In genomic region chr14:47211263-47211662, GRCh38 we compare ENCODE assay signal across 21 cellular contexts.
A peak's percentile ranks its signal among the peaks of the same experiment; 100 is the strongest.
DNase-seq lines count a peak whose midpoint lies in the region; ATAC-seq, FAIRE-seq and TF ChIP-seq lines count a peak whose summit lies in the region.
"Had no signal": no experiment of that assay in that cellular context is flagged by ENCODE, and none has a peak within 500 bp of the region (broad histone marks: within the 10 kb centered on the region; RNA-seq: fewer than 3 reads in every experiment).

No MANE protein-coding gene starts in this region.

- H3K27me3 ChIP-seq in SU-DHL-6 (ENCODE audit: low read length) = no peaks in the 10 kb centered on the region
- no peaks in the 10 kb centered on the region for H3K27me3 ChIP-seq in H1 (replicated peaks in 1 of 4; ENCODE audit: control insufficient read depth in 3 of 4, extremely low read depth in 1 of 4, insufficient read depth in 3 of 4, low read length in 3 of 4)
- H3K27me3 ChIP-seq in mesendoderm (ENCODE audit: insufficient read depth, low read length, poor library complexity) = no peaks in the 10 kb centered on the region
- no peaks in the 10 kb centered on the region for H3K27me3 ChIP-seq in left lung
- H3K27me3 ChIP-seq: BE2C, BLaER1 had no signal

- DNase-seq in H1 (ENCODE audit: low read depth in 1 of 2, low spot score in 2 of 2) (no peak), mesendoderm (peak; percentile 30), SKM-1 (lab: John Stamatoyannopoulos, UW; ENCODE audit: unreplicated experiment) (no peak), left lung (no peak)
- DNase-seq in effector memory CD8-positive, alpha-beta T cell = no peak
- DNase-seq: 8988T; ACHN; BE2C; C1 segment of cervical spinal cord; Caco-2; Calu3; CD4-positive, alpha-beta T cell; CD8-positive, alpha-beta T cell; DMS79 treated with DMSO at 0.1 percent for 48 hours; GDM1 had no signal

- no peak overlapping the region for H3K14ac ChIP-seq in H1 (ENCODE audit: insufficient read length)

- H3K4me1 Mint-ChIP-seq in effector memory CD8-positive, alpha-beta T cell (ENCODE audit: low read depth in 2 of 2) = no peaks in the 10 kb centered on the region

- no peak overlapping the region for H3K23ac ChIP-seq in H1 (ENCODE audit: insufficient read length)
- no peak overlapping the region for H3K23ac ChIP-seq in mesendoderm (ENCODE audit: low read length)

- H4K91ac ChIP-seq in H1 (replicated peaks; ENCODE audit: insufficient read length, low read length) = no peak overlapping the region

- H3K79me2 ChIP-seq in SU-DHL-6 (ENCODE audit: insufficient read depth, low read length) = no peaks in the 10 kb centered on the region
- no peaks in the 10 kb centered on the region for H3K79me2 ChIP-seq in H1 (ENCODE audit: control insufficient read depth in 1 of 2, insufficient read depth in 2 of 2, low read length in 2 of 2)
- no peaks in the 10 kb centered on the region for H3K79me2 ChIP-seq in mesendoderm (ENCODE audit: control insufficient read depth, insufficient read depth, low read length)

- no peak overlapping the region for H2BK5ac ChIP-seq in H1 (ENCODE audit: low read depth, low read length)
- H2BK5ac ChIP-seq in mesendoderm (ENCODE audit: low read length) = no peak overlapping the region

- no peak overlapping the region for H3K4me2 ChIP-seq in SU-DHL-6 (ENCODE audit: low read depth, low read length, poor library complexity, severe bottlenecking)
- no peak overlapping the region for H3K4me2 ChIP-seq in H1 (ENCODE audit: insufficient read depth in 1 of 2, low read depth in 2 of 2, low read length in 2 of 2)
- no peak overlapping the region for H3K4me2 ChIP-seq in mesendoderm (ENCODE audit: low read length)
- H3K4me2 ChIP-seq: BLaER1 had no signal

- H2AK5ac ChIP-seq in H1 (ENCODE audit: low read depth, low read length) (no peak overlapping the region), mesendoderm (ENCODE audit: low read length) (no peak overlapping the region)

- no peak for FAIRE-seq in H1 (lab: Jason Lieb, UNC)
- FAIRE-seq: D721Med, GM12878, GM12892, GM18507 had no signal

- H2BK120ac ChIP-seq in H1 (replicated peaks; ENCODE audit: low read depth, low read length) (no peak overlapping the region), mesendoderm (ENCODE audit: low read depth, low read length) (no peak overlapping the region)

- TF ChIP-seq POLR2A in H1 (IDR thresholded peaks at IDR 0.05; ENCODE audit: control extremely low read depth in 1 of 2, low read depth in 2 of 2, low read length in 2 of 2) = no peak

- intact Hi-C loops in left lung (cut with DNase I) = no loop called here

- CTCF ChIA-PET in H1 (lab: Charles Lee; ENCODE audit: partially characterized antibody) = interaction anchor here (0.6 kb wide), 1 partner anchor 28 kb away, joined by 3 read pairs; no protein-coding TSS in a partner anchor

- H3K36me3 ChIP-seq in SU-DHL-6 (ENCODE audit: low read length) = no peaks in the 10 kb centered on the region
- no peaks in the 10 kb centered on the region for H3K36me3 ChIP-seq in H1 (ENCODE audit: control insufficient read depth in 2 of 4, insufficient read depth in 4 of 4, low read length in 3 of 4)
- H3K36me3 ChIP-seq in mesendoderm (ENCODE audit: control insufficient read depth, insufficient read depth, low read length) = no peaks in the 10 kb centered on the region
- H3K36me3 ChIP-seq in left lung = no peaks in the 10 kb centered on the region
- H3K36me3 ChIP-seq: BE2C, BLaER1 had no signal

- no peak for ATAC-seq in effector memory CD8-positive, alpha-beta T cell (replicated peaks)
- ATAC-seq in left lung = no peak
- ATAC-seq: CD8-positive, alpha-beta T cell; GM12878 had no signal

- H3K4me3 ChIP-seq in SU-DHL-6 (ENCODE audit: insufficient read depth, low read length, poor library complexity, severe bottlenecking) (no peak overlapping the region), H1 (ENCODE audit: extremely low read depth in 1 of 4, insufficient read depth in 2 of 4, low read depth in 3 of 4, low read length in 4 of 4) (no peak overlapping the region), mesendoderm (ENCODE audit: low read length) (no peak overlapping the region), left lung (no peak overlapping the region)
- H3K4me3 ChIP-seq: BLaER1, GM12878 had no signal

- H3K4me1 ChIP-seq in H1 (replicated peaks in 1 of 4; ENCODE audit: control insufficient read depth in 3 of 4, insufficient read depth in 4 of 4, low read length in 3 of 4) (no peaks in the 10 kb centered on the region), mesendoderm (ENCODE audit: control insufficient read depth, low read depth, low read length) (no peaks in the 10 kb centered on the region), left lung (no peaks in the 10 kb centered on the region)
- H3K4me1 ChIP-seq: BE2C, BLaER1, Caco-2 had no signal

- H2AFZ ChIP-seq in SU-DHL-6 (ENCODE audit: low read depth, low read length, severe bottlenecking) = peak overlapping the region; percentile 41
- no peak overlapping the region for H2AFZ ChIP-seq in H1 (ENCODE audit: low read length)

- H3K36me3 Mint-ChIP-seq in effector memory CD8-positive, alpha-beta T cell (ENCODE audit: insufficient read depth) = no peaks in the 10 kb centered on the region
- H3K36me3 Mint-ChIP-seq: CD8-positive, alpha-beta T cell had no signal

- H4K5ac ChIP-seq in H1 (ENCODE audit: insufficient read length, low read depth, low read length) (no peak overlapping the region), mesendoderm (ENCODE audit: low read length) (no peak overlapping the region)

- TF ChIP-seq RAD21 in H1 (IDR thresholded peaks at IDR 0.05 in 1 of 2, conservative IDR thresholded peaks at IDR 0.05 in 1 of 2; ENCODE audit: low read depth in 2 of 2, low read length in 2 of 2) = no peak

- H2BK12ac ChIP-seq in H1 (ENCODE audit: low read depth, low read length) = no peak overlapping the region

- H3K9me2 ChIP-seq in SU-DHL-6 (replicated peaks; ENCODE audit: insufficient read depth, low read length) = no peaks in the 10 kb centered on the region

- H3K4me3 Mint-ChIP-seq in effector memory CD8-positive, alpha-beta T cell = no peak overlapping the region
- H3K4me3 Mint-ChIP-seq: CD4-positive, alpha-beta T cell; CD8-positive, alpha-beta T cell had no signal

- no peak overlapping the region for H4K8ac ChIP-seq in H1 (ENCODE audit: extremely low read depth, insufficient read depth, low read length)
- no peak overlapping the region for H4K8ac ChIP-seq in mesendoderm (ENCODE audit: low read depth, low read length)

- H3K18ac ChIP-seq in H1 (ENCODE audit: extremely low read depth, low read length) (no peak overlapping the region), mesendoderm (ENCODE audit: low read length) (no peak overlapping the region)

- H3K79me1 ChIP-seq in H1 (ENCODE audit: low read depth, low read length) (no peaks in the 10 kb centered on the region), mesendoderm (ENCODE audit: low read length) (no peaks in the 10 kb centered on the region)

- TF ChIP-seq CTCF in SU-DHL-6 (IDR thresholded peaks at IDR 0.05; ENCODE audit: insufficient read depth, low read length, poor library complexity, severe bottlenecking) (no peak), H1 (IDR thresholded peaks at IDR 0.05; ENCODE audit: control extremely low read depth in 1 of 3, insufficient read depth in 1 of 3, low read depth in 1 of 3, low read length in 3 of 3) (no peak), left lung (IDR thresholded peaks at IDR 0.05) (no peak)

- H2BK15ac ChIP-seq in H1 (ENCODE audit: low read length) = no peak overlapping the region
- no peak overlapping the region for H2BK15ac ChIP-seq in mesendoderm (replicated peaks; ENCODE audit: low read depth)

- no peak overlapping the region for H3K9ac ChIP-seq in SU-DHL-6 (ENCODE audit: low read length)
- H3K9ac ChIP-seq in H1 (replicated peaks in 1 of 4; ENCODE audit: extremely low read depth in 1 of 4, low read depth in 3 of 4, low read length in 3 of 4) = no peak overlapping the region
- no peak overlapping the region for H3K9ac ChIP-seq in mesendoderm (ENCODE audit: low read length)
- H3K9ac ChIP-seq: BLaER1 had no signal

- H3K27me3 Mint-ChIP-seq in effector memory CD8-positive, alpha-beta T cell = no peaks in the 10 kb centered on the region
- H3K27me3 Mint-ChIP-seq: CD4-positive, alpha-beta T cell had no signal

- 100% methylated on average over 1 of the region's 1 CpG; no CpG with 5 or more reads in 1 of the 2 experiments for WGBS in H1 (ENCODE audit: extremely low coverage in 1 of 2, insufficient coverage in 1 of 2, insufficient read length in 1 of 2, insufficient replicate concordance in 2 of 2, low coverage in 1 of 2, low lambda C conversion rate in 2 of 2, missing lambda C conversion rate in 1 of 2), 2 experiments
- WGBS in mesendoderm (ENCODE audit: extremely low coverage, insufficient coverage, low lambda C conversion rate) = no CpG with 5 or more reads among the region's 1 CpG

- no peak for TF ChIP-seq EP300 in H1 (IDR thresholded peaks at IDR 0.05; ENCODE audit: borderline replicate concordance in 1 of 2, low read depth in 2 of 2, low read length in 2 of 2)

- H3K27ac ChIP-seq in SU-DHL-6 (ENCODE audit: low read depth, low read length) (no peak overlapping the region), H1 (ENCODE audit: low read depth, low read length) (no peak overlapping the region), mesendoderm (ENCODE audit: low read depth, low read length) (no peak overlapping the region), left lung (no peak overlapping the region)
- H3K27ac ChIP-seq: BLaER1 had no signal

- no peaks in the 10 kb centered on the region for H3K23me2 ChIP-seq in H1 (ENCODE audit: low read depth, low read length)

- H3K27ac Mint-ChIP-seq in effector memory CD8-positive, alpha-beta T cell = no peak overlapping the region
- H3K27ac Mint-ChIP-seq: CD4-positive, alpha-beta T cell; CD8-positive, alpha-beta T cell had no signal

- POLR2A ChIA-PET in H1 (lab: Charles Lee; ENCODE audit: partially characterized antibody) = no interaction called here

- no peaks in the 10 kb centered on the region for H4K20me1 ChIP-seq in SU-DHL-6 (ENCODE audit: low read depth, low read length)
- H4K20me1 ChIP-seq in H1 (replicated peaks in 1 of 2; ENCODE audit: control insufficient read depth in 1 of 2, insufficient read depth in 2 of 2, low read length in 2 of 2) = no peaks in the 10 kb centered on the region
- H4K20me1 ChIP-seq: BLaER1 had no signal

- H3K56ac ChIP-seq in H1 (replicated peaks; ENCODE audit: insufficient read length, low read depth, low read length) = no peak overlapping the region
- no peak overlapping the region for H3K56ac ChIP-seq in mesendoderm (ENCODE audit: low read length)

- peaks cover 10 to 15% of the 10 kb centered on the region in 2 donors for H3K9me3 Mint-ChIP-seq in effector memory CD8-positive, alpha-beta T cell

- H2BK20ac ChIP-seq in H1 (ENCODE audit: low read length) = no peak overlapping the region

- no peak overlapping the region for H3K4ac ChIP-seq in H1 (replicated peaks; ENCODE audit: insufficient read length, low read depth, low read length)
- no peak overlapping the region for H3K4ac ChIP-seq in mesendoderm (ENCODE audit: low read depth, low read length)

- H3K9me3 ChIP-seq in SU-DHL-6 (ENCODE audit: insufficient read depth, low read length) = no peaks in the 10 kb centered on the region
- no peaks in the 10 kb centered on the region for H3K9me3 ChIP-seq in H1 (ENCODE audit: insufficient read depth in 2 of 2, low read depth in 1 of 2, low read length in 1 of 2)
- no peaks in the 10 kb centered on the region for H3K9me3 ChIP-seq in left lung
- H3K9me3 ChIP-seq: BE2C, BLaER1, Caco-2 had no signal

- no peaks in the 10 kb centered on the region for H3F3A ChIP-seq in SU-DHL-6 (ENCODE audit: insufficient read depth)

TF ChIP-seq in H1, 55 proteins besides CTCF, POLR2A, EP300 and RAD21 (continues in another document):
- no peak for TF ChIP-seq SIRT6 (IDR thresholded peaks at IDR 0.05; ENCODE audit: low read length)
